ENCODE assay signal across 10 cellular contexts in genomic region chr7:6012355-6013104, GRCh38. TPM values are rescaled to one million over a fixed set of nuclear protein-coding genes. Genes with fewer than 3 reads are reported as not detected.
DNase-seq lines count a peak whose midpoint lies in the region; ATAC-seq and TF ChIP-seq lines count a peak whose summit lies in the region.
"Had no signal": no experiment of that assay in that cellular context is flagged by ENCODE, and none has a peak within 500 bp of the region (broad histone marks: within the 10 kb centered on the region; RNA-seq: fewer than 3 reads in every experiment).

No MANE protein-coding gene starts in this region.

- H3K9me3 ChIP-seq in Panc1 (ENCODE audit: control insufficient read depth, insufficient read depth, low read depth, low read length) (no peaks in the 10 kb centered on the region), duodenal mucosa (ENCODE audit: control insufficient read depth in 1 of 2, low read length in 2 of 2) (no peaks in the 10 kb centered on the region), gastrocnemius medialis (no peaks in the 10 kb centered on the region), MM.1S (replicated peaks; ENCODE audit: insufficient read depth, low read length) (no peaks in the 10 kb centered on the region)
- H3K9me3 ChIP-seq: tibial nerve had no signal

- intact Hi-C loops in Panc1 (cut with micrococcal nuclease; ENCODE audit: unreplicated experiment) = no loop called here
- intact Hi-C loops in gastrocnemius medialis (cut with DNase I; ENCODE audit: low total_unique reads) = no loop called here

- in situ Hi-C loops in Panc1 (cut with HindIII; ENCODE audit: low pct_unique_long_range_greater_than_20kb, low sequenced_read_pairs) = no loop called here
- in situ Hi-C loops in gastrocnemius medialis (cut with MboI; ENCODE audit: low sequenced_read_pairs in 4 of 4) = no loop called here

- TF ChIP-seq CTCF in Panc1 (IDR thresholded peaks at IDR 0.05) = no peak
- TF ChIP-seq CTCF in gastrocnemius medialis (IDR thresholded peaks at IDR 0.05 in 4 of 5, conservative IDR thresholded peaks at IDR 0.05 in 1 of 5) = no peak
- no peak for TF ChIP-seq CTCF in MM.1S (IDR thresholded peaks at IDR 0.05; ENCODE audit: low read length)

- no peak for TF ChIP-seq POLR2A in gastrocnemius medialis (IDR thresholded peaks at IDR 0.05)

- no peak overlapping the region for H3K4me3 ChIP-seq in Panc1 (ENCODE audit: low read depth in 2 of 2, low read length in 2 of 2)
- no peak overlapping the region for H3K4me3 ChIP-seq in duodenal mucosa (ENCODE audit: low read depth in 1 of 2, low read length in 2 of 2)
- peak overlapping the region in 1 of 4 donors; percentile 56 for H3K4me3 ChIP-seq in gastrocnemius medialis
- no peak overlapping the region for H3K4me3 ChIP-seq in MM.1S (ENCODE audit: low read length)
- H3K4me3 ChIP-seq: tibial nerve had no signal

- no peaks in the 10 kb centered on the region for H3K9me2 ChIP-seq in MM.1S (replicated peaks; ENCODE audit: insufficient read depth, low read length)

- POLR2A ChIA-PET in Panc1 (lab: Charles Lee) = interaction anchor here (0.6 to 0.7 kb wide), 2 partner anchors 100 to 1358 kb away, joined by 4 to 6 read pairs; no protein-coding TSS in a partner anchor

- no peaks in the 10 kb centered on the region for H3K27me3 ChIP-seq in Panc1 (ENCODE audit: control insufficient read depth, insufficient read depth, low read length)
- H3K27me3 ChIP-seq in duodenal mucosa (ENCODE audit: control insufficient read depth in 1 of 2, insufficient read depth in 2 of 2, low read length in 2 of 2) = no peaks in the 10 kb centered on the region
- no peaks in the 10 kb centered on the region for H3K27me3 ChIP-seq in gastrocnemius medialis
- H3K27me3 ChIP-seq in MM.1S (replicated peaks; ENCODE audit: insufficient read depth, low read length) = no peaks in the 10 kb centered on the region
- H3K27me3 ChIP-seq: tibial nerve had no signal

- H3K79me2 ChIP-seq in MM.1S (ENCODE audit: low read length) = peaks cover 54% of the 10 kb centered on the region

- H3K9ac ChIP-seq in duodenal mucosa (ENCODE audit: low read depth in 1 of 2, low read length in 2 of 2) = peak overlapping the region; percentile 19 to 35
- no peak overlapping the region for H3K9ac ChIP-seq in MM.1S (ENCODE audit: low read length)

- ATAC-seq in Panc1 = no peak
- peak in 1 of 2 donors; percentile 37 for ATAC-seq in gastrocnemius medialis
- no peak for ATAC-seq in HG03565 (IDR thresholded peaks at IDR 0.05; ENCODE audit: unreplicated experiment)

- H2AFZ ChIP-seq in MM.1S (ENCODE audit: low read length) = no peak overlapping the region

- BruUV-seq in Panc1 (replicated peaks; lab: Mats Ljungman, UMichigan) = no TSS peak

- H3K36me3 ChIP-seq in Panc1 (ENCODE audit: control insufficient read depth, insufficient read depth, low read length) (peaks cover 12% of the 10 kb centered on the region), duodenal mucosa (ENCODE audit: control insufficient read depth in 1 of 2, insufficient read depth in 2 of 2, low read length in 2 of 2) (peaks cover 13 to 26% of the 10 kb centered on the region in 2 donors), gastrocnemius medialis (peaks cover 0 to 14% of the 10 kb centered on the region in 2 donors), MM.1S (replicated peaks; ENCODE audit: insufficient read depth, low read length) (peaks cover 4% of the 10 kb centered on the region; the same call in 1 of the 2 replicates)

- DNase-seq in Panc1 (ENCODE audit: low read depth, low spot score) (no peak), gastrocnemius medialis (peak in 1 of 2 donors; percentile 40), MM.1S (no peak)
- DNase-seq in activated naive CD4-positive, alpha-beta T cell (lab: John Stamatoyannopoulos, UW) = no peak
- DNase-seq: activated CD8-positive, alpha-beta memory T cell treated with anti-CD3 and anti-CD28 coated beads, Interleukin-2, amount 50 U/mL, for 48 hours; SHP77 had no signal

- no peaks in the 10 kb centered on the region for H4K20me1 ChIP-seq in MM.1S (ENCODE audit: insufficient read depth, low read length)

- H3K4me2 ChIP-seq in MM.1S (ENCODE audit: low read depth, low read length) = no peak overlapping the region

- H3K4me1 ChIP-seq in Panc1 (ENCODE audit: control insufficient read depth, insufficient read depth, low read length) = peaks cover 27% of the 10 kb centered on the region; the same call in 1 of the 2 replicates
- H3K4me1 ChIP-seq in duodenal mucosa (ENCODE audit: control insufficient read depth in 1 of 2, insufficient read depth in 2 of 2, low read length in 2 of 2) = peaks cover 18 to 20% of the 10 kb centered on the region in 2 donors
- H3K4me1 ChIP-seq in gastrocnemius medialis = peaks cover 74 to 81% of the 10 kb centered on the region in 2 donors
- no peaks in the 10 kb centered on the region for H3K4me1 ChIP-seq in MM.1S (ENCODE audit: low read length)

- H3F3A ChIP-seq in MM.1S (ENCODE audit: insufficient read depth, low read length) = peaks cover 5% of the 10 kb centered on the region; the same call in 1 of the 2 replicates

- H3K27ac ChIP-seq in Panc1 (ENCODE audit: low read length) (peak overlapping the region; percentile 19; the same call in 1 of the 2 replicates), duodenal mucosa (ENCODE audit: low read depth, low read length) (peak overlapping the region; percentile 74), gastrocnemius medialis (peak overlapping the region; percentile 89 to 98 (median 92)), MM.1S (ENCODE audit: low read length) (no peak overlapping the region)
- H3K27ac ChIP-seq: tibial nerve had no signal

- CTCF ChIA-PET in Panc1 (lab: Charles Lee) = interaction anchor here (0.7 kb wide), 1 partner anchor 16 kb away, joined by 4 read pairs; no protein-coding TSS in a partner anchor

RNA-seq across cellular contexts. Expression of gene AIMP2, which starts 3.5 kb away (rescaled TPM):
- total RNA-seq in Panc1 (2021; ENCODE audit: unreplicated experiment) (126 TPM), gastrocnemius medialis (100 to 1,000 TPM in 3 of 4 donors, 10 to 100 TPM in 1; 99.1 to 272 (median 194) TPM)
- 87.7 TPM for polyA plus RNA-seq in Panc1 (2012; ENCODE audit: insufficient read length)

RNA-seq across cellular contexts. Expression of gene PMS2, which starts 3.7 kb away (rescaled TPM):
- total RNA-seq in Panc1 (2021; ENCODE audit: unreplicated experiment) = 40.2 TPM
- polyA plus RNA-seq in Panc1 (2012; ENCODE audit: insufficient read length) = 29.2 TPM
- 1 to 10 TPM; 3.6 to 9.0 (median 7.2) TPM for total RNA-seq in gastrocnemius medialis

RNA-seq across cellular contexts. Expression of gene ANKRD61, which starts 18.6 kb away (rescaled TPM):
- 0.18 TPM for total RNA-seq in Panc1 (2021; ENCODE audit: unreplicated experiment)
- 1.1 TPM for polyA plus RNA-seq in Panc1 (2012; ENCODE audit: insufficient read length)
- 1 to 10 TPM in 1 of 4 donors, under 1 TPM in 1, not detected in 2; 0.39 to 1.0 TPM for total RNA-seq in gastrocnemius medialis

RNA-seq across cellular contexts. Expression of gene RSPH10B, which starts 42.0 kb away (rescaled TPM):
- total RNA-seq in Panc1 (2021; ENCODE audit: unreplicated experiment) = 0.26 TPM
- polyA plus RNA-seq in Panc1 (2012; ENCODE audit: insufficient read length) = not detected
- total RNA-seq in gastrocnemius medialis = 1 to 10 TPM in 1 of 4 donors, not detected in 3; 1.1 TPM
- polyA plus RNA-seq: keratinocyte had no signal

RNA-seq across cellular contexts. Expression of gene EIF2AK1, which starts 46.4 kb away (rescaled TPM):
- total RNA-seq in Panc1 (2021; ENCODE audit: unreplicated experiment) (205 TPM), gastrocnemius medialis (100 to 1,000 TPM in 2 of 4 donors, 10 to 100 TPM in 2; 74.5 to 284 (median 111) TPM)
- polyA plus RNA-seq in Panc1 (2012; ENCODE audit: insufficient read length) = 135 TPM
